In the genomic region with DNA sequence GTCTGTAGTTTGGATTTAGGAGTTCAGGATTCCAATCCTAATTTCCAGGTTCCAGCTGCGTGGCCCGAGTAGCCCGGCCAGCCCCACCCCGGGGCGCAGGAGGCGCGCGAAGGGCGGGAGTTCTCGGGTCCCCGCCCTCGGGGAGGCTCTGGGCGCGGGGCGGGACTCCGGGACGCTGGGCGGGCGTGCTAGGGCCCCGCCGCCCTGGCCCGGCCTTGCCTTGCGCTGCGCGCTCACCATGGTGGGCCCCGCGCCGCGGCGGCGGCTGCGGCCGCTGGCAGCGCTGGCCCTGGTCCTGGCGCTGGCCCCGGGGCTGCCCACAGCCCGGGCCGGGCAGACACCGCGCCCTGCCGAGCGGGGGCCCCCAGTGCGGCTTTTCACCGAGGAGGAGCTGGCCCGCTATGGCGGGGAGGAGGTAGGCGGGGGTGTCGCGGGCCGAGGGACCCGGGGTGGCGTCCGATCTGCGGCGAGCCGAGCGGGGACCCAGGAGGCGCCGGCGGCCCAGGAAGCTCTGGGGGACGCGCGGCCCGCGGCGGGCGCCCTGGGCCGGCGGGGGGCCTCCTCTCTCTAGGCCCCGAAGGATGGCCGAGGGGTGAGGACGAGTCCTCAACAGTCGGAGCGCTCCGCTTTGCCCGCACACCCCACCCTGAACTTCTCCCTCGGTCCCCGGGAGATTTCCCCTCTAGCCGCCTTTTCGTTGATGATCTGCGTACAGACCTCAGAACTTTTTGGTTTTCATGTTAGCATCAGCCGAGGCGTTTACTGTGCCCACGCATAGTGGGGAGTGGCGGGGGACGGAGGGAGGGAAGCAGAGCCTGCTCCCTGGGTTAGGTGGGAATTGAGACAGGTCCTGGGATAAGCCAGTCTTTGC, we compare ENCODE assay signal across 8 cellular contexts. TPM values are rescaled to one million over a fixed set of nuclear protein-coding genes. Genes with fewer than 3 reads are reported as not detected.
A peak's percentile ranks its signal among the peaks of the same experiment; 100 is the strongest.
DNase-seq lines count a peak whose midpoint lies in the region; ATAC-seq and TF ChIP-seq lines count a peak whose summit lies in the region.

A gene (plus strand): TSS at position 215 of the 871 bp plus-strand sequence. CDS start 24 bp downstream, at position 239.

- no peak for TF ChIP-seq CTCF in foreskin keratinocyte (conservative IDR thresholded peaks at IDR 0.05)

- TF ChIP-seq RAD21 in Ishikawa (IDR thresholded peaks at IDR 0.05; ENCODE audit: low read depth) = no peak

- H3K27me3 ChIP-seq in foreskin keratinocyte = no peaks in the 10 kb centered on the region
- peaks cover 12% of the 10 kb centered on the region for H3K27me3 ChIP-seq in neuron (ENCODE audit: insufficient read depth, low read length)
- H3K27me3 ChIP-seq in subcutaneous abdominal adipose tissue (ENCODE audit: control insufficient read depth in 5 of 5, insufficient read depth in 4 of 5, low read length in 5 of 5) = no peaks in the 10 kb centered on the region

- H3K36me3 ChIP-seq in neuron (ENCODE audit: insufficient read depth, low read length) = no peaks in the 10 kb centered on the region
- H3K36me3 ChIP-seq in subcutaneous abdominal adipose tissue (ENCODE audit: control insufficient read depth in 5 of 5, insufficient read depth in 5 of 5, low read length in 5 of 5) = no peaks in the 10 kb centered on the region

- H3K4me1 ChIP-seq in foreskin keratinocyte (peaks cover 3% of the 10 kb centered on the region), neuron (ENCODE audit: insufficient read depth, low read length) (peaks cover 19% of the 10 kb centered on the region), subcutaneous abdominal adipose tissue (ENCODE audit: control insufficient read depth in 5 of 5, insufficient read depth in 5 of 5, low read length in 5 of 5) (peaks cover 0 to 19% (median 19%) of the 10 kb centered on the region in 5 donors)

- peak within 1 kb of the TSS; percentile 57 to 92 (median 81) for H3K9ac ChIP-seq in subcutaneous abdominal adipose tissue (ENCODE audit: low read length in 5 of 5)

- H3K27ac ChIP-seq in foreskin keratinocyte (peak within 1 kb of the TSS; percentile 66), subcutaneous abdominal adipose tissue (ENCODE audit: low read depth, low read length) (peak within 1 kb of the TSS; percentile 38)

- H3K4me3 ChIP-seq in neuron (ENCODE audit: low read length) (peak within 1 kb of the TSS; percentile 70), subcutaneous abdominal adipose tissue (ENCODE audit: low read depth in 1 of 5, low read length in 5 of 5) (peak within 1 kb of the TSS; percentile 75 to 83 (median 79))

- H2AFZ ChIP-seq in neuron (ENCODE audit: low read depth, low read length) = peak within 1 kb of the TSS; percentile 97

- peak; percentile 78 for TF ChIP-seq POLR2A in Raji (IDR thresholded peaks at IDR 0.05; ENCODE audit: insufficient read depth, low read depth, low read length)

- peak; percentile 56 for DNase-seq in DMS79 treated with DMSO at 0.1 percent for 48 hours (lab: John Stamatoyannopoulos, UW)
- DNase-seq in activated gamma-delta T cell treated with Interleukin-2 at 50 U/mL for 16 hours = peak; percentile 66
- DNase-seq in foreskin keratinocyte = peak; percentile 10 to 56

- ATAC-seq in GM21576 (IDR thresholded peaks at IDR 0.05; ENCODE audit: unreplicated experiment) (peak; percentile 97), foreskin keratinocyte (peak; percentile 99)

- no peak for TF ChIP-seq EP300 in Ishikawa (IDR thresholded peaks at IDR 0.05; ENCODE audit: borderline replicate concordance)

- H3K9me3 ChIP-seq in neuron (ENCODE audit: low read length) (no peaks in the 10 kb centered on the region), subcutaneous abdominal adipose tissue (ENCODE audit: control insufficient read depth in 5 of 5, low read length in 5 of 5) (no peaks in the 10 kb centered on the region)

TF ChIP-seq in Ishikawa, 13 proteins besides CTCF, POLR2A, EP300 and RAD21:
- TF ChIP-seq, protein P1, sequence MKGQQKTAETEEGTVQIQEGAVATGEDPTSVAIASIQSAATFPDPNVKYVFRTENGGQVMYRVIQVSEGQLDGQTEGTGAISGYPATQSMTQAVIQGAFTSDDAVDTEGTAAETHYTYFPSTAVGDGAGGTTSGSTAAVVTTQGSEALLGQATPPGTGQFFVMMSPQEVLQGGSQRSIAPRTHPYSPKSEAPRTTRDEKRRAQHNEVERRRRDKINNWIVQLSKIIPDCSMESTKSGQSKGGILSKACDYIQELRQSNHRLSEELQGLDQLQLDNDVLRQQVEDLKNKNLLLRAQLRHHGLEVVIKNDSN (IDR thresholded peaks at IDR 0.05) = no peak
- TF ChIP-seq, protein P2, sequence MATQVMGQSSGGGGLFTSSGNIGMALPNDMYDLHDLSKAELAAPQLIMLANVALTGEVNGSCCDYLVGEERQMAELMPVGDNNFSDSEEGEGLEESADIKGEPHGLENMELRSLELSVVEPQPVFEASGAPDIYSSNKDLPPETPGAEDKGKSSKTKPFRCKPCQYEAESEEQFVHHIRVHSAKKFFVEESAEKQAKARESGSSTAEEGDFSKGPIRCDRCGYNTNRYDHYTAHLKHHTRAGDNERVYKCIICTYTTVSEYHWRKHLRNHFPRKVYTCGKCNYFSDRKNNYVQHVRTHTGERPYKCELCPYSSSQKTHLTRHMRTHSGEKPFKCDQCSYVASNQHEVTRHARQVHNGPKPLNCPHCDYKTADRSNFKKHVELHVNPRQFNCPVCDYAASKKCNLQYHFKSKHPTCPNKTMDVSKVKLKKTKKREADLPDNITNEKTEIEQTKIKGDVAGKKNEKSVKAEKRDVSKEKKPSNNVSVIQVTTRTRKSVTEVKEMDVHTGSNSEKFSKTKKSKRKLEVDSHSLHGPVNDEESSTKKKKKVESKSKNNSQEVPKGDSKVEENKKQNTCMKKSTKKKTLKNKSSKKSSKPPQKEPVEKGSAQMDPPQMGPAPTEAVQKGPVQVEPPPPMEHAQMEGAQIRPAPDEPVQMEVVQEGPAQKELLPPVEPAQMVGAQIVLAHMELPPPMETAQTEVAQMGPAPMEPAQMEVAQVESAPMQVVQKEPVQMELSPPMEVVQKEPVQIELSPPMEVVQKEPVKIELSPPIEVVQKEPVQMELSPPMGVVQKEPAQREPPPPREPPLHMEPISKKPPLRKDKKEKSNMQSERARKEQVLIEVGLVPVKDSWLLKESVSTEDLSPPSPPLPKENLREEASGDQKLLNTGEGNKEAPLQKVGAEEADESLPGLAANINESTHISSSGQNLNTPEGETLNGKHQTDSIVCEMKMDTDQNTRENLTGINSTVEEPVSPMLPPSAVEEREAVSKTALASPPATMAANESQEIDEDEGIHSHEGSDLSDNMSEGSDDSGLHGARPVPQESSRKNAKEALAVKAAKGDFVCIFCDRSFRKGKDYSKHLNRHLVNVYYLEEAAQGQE (IDR thresholded peaks at IDR 0.05; ENCODE audit: low read depth) = peak; percentile 70
- no peak for TF ChIP-seq TEAD4 (IDR thresholded peaks at IDR 0.05)
- no peak for TF ChIP-seq EGR1 (IDR thresholded peaks at IDR 0.05)
- TF ChIP-seq FOXM1 (IDR thresholded peaks at IDR 0.05; ENCODE audit: borderline replicate concordance, low read depth) = no peak
- peak; percentile 30; the same call in 1 of the 2 replicates for TF ChIP-seq TAF1 (IDR thresholded peaks at IDR 0.05; ENCODE audit: low read depth)
- TF ChIP-seq CREB1 (IDR thresholded peaks at IDR 0.05; ENCODE audit: low read depth) = no peak
- TF ChIP-seq, protein P3, sequence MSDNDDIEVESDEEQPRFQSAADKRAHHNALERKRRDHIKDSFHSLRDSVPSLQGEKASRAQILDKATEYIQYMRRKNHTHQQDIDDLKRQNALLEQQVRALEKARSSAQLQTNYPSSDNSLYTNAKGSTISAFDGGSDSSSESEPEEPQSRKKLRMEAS (IDR thresholded peaks at IDR 0.05) = peak; percentile 37; the same call in 1 of the 2 replicates
- no peak for TF ChIP-seq NFIC (IDR thresholded peaks at IDR 0.05)
- peak; percentile 10; the same call in 1 of the 2 replicates for TF ChIP-seq TCF12 (IDR thresholded peaks at IDR 0.05; ENCODE audit: low read depth)
- TF ChIP-seq YY1 (IDR thresholded peaks at IDR 0.05; ENCODE audit: low read depth) = peak; percentile 43; the same call in 1 of the 2 replicates
- no peak for TF ChIP-seq ZBTB7A (IDR thresholded peaks at IDR 0.05; ENCODE audit: low read depth)
- TF ChIP-seq CEBPB (IDR thresholded peaks at IDR 0.05) = no peak

RNA-seq across cellular contexts. Expression of the gene that starts here (rescaled TPM):
- total RNA-seq in foreskin keratinocyte = 80.7 and 82.8 TPM in 2 replicates
- polyA plus RNA-seq in foreskin keratinocyte = 113 and 114 TPM in 2 replicates

Comparison
In these comparisons a context has a peak if more than half of its experiments do, and no peak if none do; other contexts are left out.
1. Peak in every context shown above with its lines: DNase-seq, ATAC-seq, H3K4me3 ChIP-seq and H3K27ac ChIP-seq.